ENCODE assay signal across 8 cellular contexts in the genomic region with DNA sequence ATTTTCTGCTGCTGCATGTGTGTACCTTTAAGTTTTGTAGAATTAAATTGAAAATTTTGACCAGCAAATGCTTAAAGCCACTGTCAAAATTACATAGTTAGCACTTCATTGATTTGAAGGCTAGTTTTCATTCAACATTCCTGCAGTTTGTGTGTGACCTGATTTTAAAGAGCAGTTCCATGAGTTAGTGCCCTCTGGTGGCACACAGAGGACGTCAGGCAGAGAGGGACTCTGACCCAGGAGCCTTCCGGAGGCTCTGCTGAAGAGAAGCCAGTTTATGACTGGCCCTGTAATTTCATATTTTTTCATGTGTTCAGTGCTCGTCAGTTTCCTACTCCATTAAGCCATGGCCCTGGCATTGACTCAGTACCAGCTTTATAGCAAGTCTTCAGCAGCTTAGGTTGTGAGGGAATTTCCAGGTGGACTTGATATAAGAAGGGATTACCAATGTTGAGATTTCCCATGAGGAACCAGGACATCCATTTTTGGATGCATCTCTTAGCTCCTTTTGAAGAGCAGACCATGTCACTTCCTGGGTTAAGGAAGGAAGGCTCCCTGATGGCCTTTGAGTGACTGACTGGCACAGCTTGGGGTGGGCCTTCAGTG.
DNase-seq lines count a peak whose midpoint lies in the region; ATAC-seq and TF ChIP-seq lines count a peak whose summit lies in the region.

No MANE protein-coding gene starts in this region.

- dilution Hi-C loops in IMR-90 (cut with HindIII; ENCODE audit: low sequenced_read_pairs, unreplicated experiment), result no loop called here

- no peak for TF ChIP-seq POLR2A in IMR-90 (IDR thresholded peaks at IDR 0.05; ENCODE audit: low read depth, low read length)

- intact Hi-C loops in IMR-90 (cut with micrococcal nuclease), result loop anchor here (1.0 to 10.0 kb wide), 4 partner anchors 96 to 757 kb away; no protein-coding TSS in a partner anchor

- peaks cover 15 to 31% of the 10 kb centered on the region in 2 experiments; a peak in 3 of 4 replicates for H3K79me1 ChIP-seq in IMR-90 (ENCODE audit: low read depth in 1 of 2, low read length in 2 of 2)

- no peak overlapping the region; the same call in 1 of the 2 replicates for H3K14ac ChIP-seq in IMR-90 (replicated peaks; ENCODE audit: low read depth, low read length)

- DNase-seq in EH (ENCODE audit: low read depth), result peak; percentile 73
- peak; percentile 68 for DNase-seq in IMR-90
- peak; percentile 53 to 73 for DNase-seq in SJCRH30
- peak; percentile 60 for DNase-seq in brain microvascular endothelial cell
- peak; percentile 67 for DNase-seq in inferior parietal cortex (ENCODE audit: extremely low spot score)
- peak; percentile 35 for DNase-seq in stimulated activated CD4-positive, alpha-beta T cell treated with anti-CD3 and anti-CD28 coated beads, Interleukin-4, amount 100 ng/mL, for 1 hour

- POLR2A ChIA-PET in IMR-90 (lab: Charles Lee; ENCODE audit: unreplicated experiment), result no interaction called here

- H2BK15ac ChIP-seq in IMR-90 (ENCODE audit: low read depth, low read length), result no peak overlapping the region

- H4K5ac ChIP-seq in IMR-90 (ENCODE audit: low read depth, low read length), result 0 out of 2 replicates have a peak overlapping the region, but pooled peaks have one; percentile 19

- H3K4me3 ChIP-seq in IMR-90 (ENCODE audit: insufficient read depth, low read depth, low read length) (no peak overlapping the region), SJCRH30 (no peak overlapping the region), brain microvascular endothelial cell (ENCODE audit: low read depth, low read length) (no peak overlapping the region)

- H3K4me1 ChIP-seq in IMR-90 (ENCODE audit: control insufficient read depth, insufficient read depth, low read length) (peaks cover 4% of the 10 kb centered on the region), SJCRH30 (no peaks in the 10 kb centered on the region)

- no peak overlapping the region for H4K8ac ChIP-seq in IMR-90 (ENCODE audit: low read depth in 2 of 2, low read length in 2 of 2)

- CTCF ChIA-PET in IMR-90 (lab: Yijun Ruan, JAX), result interaction anchor here (0.6 to 3.3 kb wide), 11 partner anchors 17 to 757 kb away, joined by 3 to 17 read pairs (median 3); partner anchors contain the start of gene DNAJC11

- H2BK5ac ChIP-seq in IMR-90 (ENCODE audit: low read depth, low read length, poor library complexity, severe bottlenecking), result no peak overlapping the region

- peak overlapping the region; percentile 58; the same call in 1 of the 2 replicates for H4K91ac ChIP-seq in IMR-90 (ENCODE audit: insufficient read depth, low read depth, low read length)

- in situ Hi-C loops in IMR-90 (cut with MboI; ENCODE audit: low sequenced_read_pairs) (loop anchor here (10.0 kb wide), 1 partner anchor 165 kb away; no protein-coding TSS in a partner anchor), brain microvascular endothelial cell (cut with HindIII; ENCODE audit: low pct_ligation_motif_present, low sequenced_read_pairs) (loop anchor here (25.0 kb wide), 1 partner anchor 178 kb away; the partner anchor contains the start of gene DNAJC11)

- peak overlapping the region; percentile 58 for H3K4ac ChIP-seq in IMR-90 (ENCODE audit: low read depth, low read length)

- H3K9ac ChIP-seq in IMR-90 (ENCODE audit: low read depth, low read length), result no peak overlapping the region

- peaks cover 16% of the 10 kb centered on the region for H3K9me1 ChIP-seq in IMR-90 (ENCODE audit: insufficient read depth, low read length)

- H3K36me3 ChIP-seq in IMR-90 (ENCODE audit: control insufficient read depth, insufficient read depth, low read length) (no peaks in the 10 kb centered on the region), SJCRH30 (no peaks in the 10 kb centered on the region), brain microvascular endothelial cell (replicated peaks) (no peaks in the 10 kb centered on the region)

- TF ChIP-seq CTCF in IMR-90 (conservative IDR thresholded peaks at IDR 0.05; ENCODE audit: low read depth, low read length) (peak; percentile 77), brain microvascular endothelial cell (IDR thresholded peaks at IDR 0.05; ENCODE audit: low read depth, low read length, missing control alignments) (peak; percentile 90)

- H2AK9ac ChIP-seq in IMR-90 (replicated peaks; ENCODE audit: low read depth, low read length, poor library complexity), result peak overlapping the region; percentile 62

- H3K27ac ChIP-seq in IMR-90 (ENCODE audit: insufficient read depth, low read length) (no peak overlapping the region), SJCRH30 (no peak overlapping the region), brain microvascular endothelial cell (no peak overlapping the region)

- no peak overlapping the region for H2BK120ac ChIP-seq in IMR-90 (ENCODE audit: low read depth, low read length)

- H3K9me3 ChIP-seq in IMR-90 (ENCODE audit: control insufficient read depth, insufficient read depth, low read length), result no peaks in the 10 kb centered on the region
- no peaks in the 10 kb centered on the region for H3K9me3 ChIP-seq in SJCRH30 (replicated peaks)

- no peak overlapping the region for H3K23ac ChIP-seq in IMR-90 (ENCODE audit: low read depth, low read length)

- no peak overlapping the region for H3K18ac ChIP-seq in IMR-90 (ENCODE audit: low read depth, low read length)

- H2AK5ac ChIP-seq in IMR-90 (ENCODE audit: low read depth, low read length), result peak overlapping the region; percentile 54; the same call in 1 of the 2 replicates

- H4K20me1 ChIP-seq in IMR-90 (ENCODE audit: insufficient read depth, low read length), result no peaks in the 10 kb centered on the region

- H3K4me2 ChIP-seq in IMR-90 (ENCODE audit: low read depth, low read length), result no peak overlapping the region

- peak overlapping the region; percentile 16; the same call in 1 of the 2 replicates for H2BK20ac ChIP-seq in IMR-90 (ENCODE audit: low read depth, low read length)

- H3K27me3 ChIP-seq in IMR-90 (ENCODE audit: control insufficient read depth, insufficient read depth, low read length) (no peaks in the 10 kb centered on the region), SJCRH30 (no peaks in the 10 kb centered on the region), brain microvascular endothelial cell (replicated peaks) (no peaks in the 10 kb centered on the region)

- TF ChIP-seq RAD21 in IMR-90 (IDR thresholded peaks at IDR 0.05; ENCODE audit: low read length), result peak; percentile 80

- no peak overlapping the region for H2AFZ ChIP-seq in IMR-90 (replicated peaks; ENCODE audit: low read length, poor library complexity)

- peak; percentile 87 for ATAC-seq in IMR-90 (ENCODE audit: low read depth)
- no peak for ATAC-seq in GM18498 (IDR thresholded peaks at IDR 0.05; ENCODE audit: unreplicated experiment)
- ATAC-seq in HG02870 (IDR thresholded peaks at IDR 0.05; ENCODE audit: unreplicated experiment), result no peak

- WGBS in IMR-90 (ENCODE audit: extremely low coverage in 2 of 2, insufficient read length in 1 of 2), 2 experiments, result no CpG with 5 or more reads among the region's 3 CpGs

- BruUV-seq in IMR-90 (replicated peaks; lab: Mats Ljungman, UMichigan), result no TSS peak

- H3K56ac ChIP-seq in IMR-90 (ENCODE audit: extremely low read depth, insufficient read depth, low read length), result no peak overlapping the region

TF ChIP-seq in IMR-90, 13 proteins besides CTCF, POLR2A, EP300 and RAD21:
- TF ChIP-seq SMC3 (IDR thresholded peaks at IDR 0.05; ENCODE audit: low read depth, low read length) (peak; percentile 90), BHLHE40 (IDR thresholded peaks at IDR 0.05; ENCODE audit: low read depth, low read length) (no peak)
